Comparison of ENCODE assay signal across 8 cellular contexts in genomic region chr2:73176881-73177644, GRCh38. TPM values are rescaled to one million over a fixed set of nuclear protein-coding genes. Genes with fewer than 3 reads are reported as not detected.
DNase-seq lines count a peak whose midpoint lies in the region; ATAC-seq and TF ChIP-seq lines count a peak whose summit lies in the region.

No MANE protein-coding gene starts in this region.

- intact Hi-C loops in colonic mucosa (cut with DNase I) (loop anchor here (5.0 kb wide), 2 partner anchors 185 to 285 kb away; no protein-coding TSS in a partner anchor), left lung (cut with DNase I) (no loop called here)

- H3K27me3 ChIP-seq in BE2C: peaks cover 31% of the 10 kb centered on the region
- H3K27me3 ChIP-seq in colonic mucosa: peaks cover 18% of the 10 kb centered on the region
- peaks cover 7 to 81% of the 10 kb centered on the region in 2 donors for H3K27me3 ChIP-seq in left lung

- H3K9me3 ChIP-seq in BE2C (no peaks in the 10 kb centered on the region), colonic mucosa (no peaks in the 10 kb centered on the region), left lung (no peaks in the 10 kb centered on the region)

- H3K27ac ChIP-seq in colonic mucosa: peak overlapping the region; percentile 21
- H3K27ac ChIP-seq in left lung: peak overlapping the region; percentile 67 to 71

- ATAC-seq in HG03378 (IDR thresholded peaks at IDR 0.05; ENCODE audit: unreplicated experiment) (peak; percentile 71), left lung (peak; percentile 98)

- H3K36me3 ChIP-seq in BE2C: no peaks in the 10 kb centered on the region
- no peaks in the 10 kb centered on the region for H3K36me3 ChIP-seq in colonic mucosa
- H3K36me3 ChIP-seq in left lung: no peaks in the 10 kb centered on the region

- H3K4me3 ChIP-seq in BE2C (ENCODE audit: low read depth, low read length) (peak overlapping the region; percentile 38), colonic mucosa (peak overlapping the region; percentile 51), left lung (peak overlapping the region; percentile 46 to 56)

- H3K9ac ChIP-seq in colonic mucosa (ENCODE audit: low read depth in 2 of 2, low read length in 2 of 2): peak overlapping the region; percentile 28 to 74

- DNase-seq in BE2C: peak; percentile 85
- peak; percentile 92 for DNase-seq in GM19238 (ENCODE audit: insufficient read length, low spot score)
- DNase-seq in NCI-H460 (ENCODE audit: extremely low read depth, low read depth): peak; percentile 80
- peak; percentile 93 for DNase-seq in activated CD4-positive, alpha-beta T cell treated with anti-CD3 and anti-CD28 coated beads for 48 hours
- DNase-seq in colonic mucosa: peak; percentile 93
- DNase-seq in left lung: peak; percentile 88 to 97
- DNase-seq in stimulated activated CD4-positive, alpha-beta T cell treated with anti-CD3 and anti-CD28 coated beads, Interleukin-2, amount 100 ng/mL, for 24 hours: peak; percentile 93 to 94

- no peaks in the 10 kb centered on the region for H3K4me1 ChIP-seq in BE2C
- H3K4me1 ChIP-seq in colonic mucosa: no peaks in the 10 kb centered on the region
- H3K4me1 ChIP-seq in left lung: peaks cover 21 to 31% of the 10 kb centered on the region in 2 donors

- peak; percentile 58 for TF ChIP-seq CTCF in BE2C (IDR thresholded peaks at IDR 0.05; ENCODE audit: low read depth, low read length)
- TF ChIP-seq CTCF in colonic mucosa (IDR thresholded peaks at IDR 0.05): peak; percentile 99
- TF ChIP-seq CTCF in left lung (IDR thresholded peaks at IDR 0.05): peak; percentile 91 to 95

RNA-seq across cellular contexts. Expression of gene NOTO, which starts 25.3 kb away (rescaled TPM):
- polyA plus RNA-seq in BE2C (2012; ENCODE audit: insufficient read depth, insufficient read length, low read depth): not detected
- not detected in 2 replicates for total RNA-seq in NCI-H460 (2014; rRNA removed; shearing (Covaris generic))
- polyA plus RNA-seq in NCI-H460 (2014; cell fraction: nucleus; rRNA removed): not detected in 2 replicates
- total RNA-seq in colonic mucosa (not detected), left lung (not detected)

RNA-seq across cellular contexts. Expression of gene SMYD5, which starts 37.0 kb away (rescaled TPM):
- polyA plus RNA-seq in BE2C (2012; ENCODE audit: insufficient read depth, insufficient read length, low read depth): 38.6 TPM
- 42.6 and 48.9 TPM in 2 replicates for total RNA-seq in NCI-H460 (2014; rRNA removed; shearing (Covaris generic))
- 54.2 and 63.9 TPM in 2 replicates for polyA plus RNA-seq in NCI-H460 (2014; cell fraction: nucleus; rRNA removed)
- total RNA-seq in colonic mucosa: 10 to 100 TPM in 1 of 2 donors, 1 to 10 TPM in 1; 9.4 to 18.9 TPM
- total RNA-seq in left lung: 10 to 100 TPM; 12.1 to 18.0 TPM

RNA-seq across cellular contexts. Expression of gene PRADC1, which starts 56.0 kb away (rescaled TPM):
- polyA plus RNA-seq in BE2C (2012; ENCODE audit: insufficient read depth, insufficient read length, low read depth): 30.7 TPM
- 6.3 and 10.7 TPM in 2 replicates for total RNA-seq in NCI-H460 (2014; rRNA removed; shearing (Covaris generic))
- polyA plus RNA-seq in NCI-H460 (2014; cell fraction: nucleus; rRNA removed): 22.3 and 26.1 TPM in 2 replicates
- total RNA-seq in colonic mucosa (10 to 100 TPM; 36.2 to 47.5 TPM), left lung (10 to 100 TPM; 23.1 to 23.3 TPM)

RNA-seq across cellular contexts. Expression of gene CCT7, which starts 57.0 kb away (rescaled TPM):
- polyA plus RNA-seq in BE2C (2012; ENCODE audit: insufficient read depth, insufficient read length, low read depth): 345 TPM
- 538 and 560 TPM in 2 replicates for total RNA-seq in NCI-H460 (2014; rRNA removed; shearing (Covaris generic))
- 568 and 795 TPM in 2 replicates for polyA plus RNA-seq in NCI-H460 (2014; cell fraction: nucleus; rRNA removed)
- total RNA-seq in colonic mucosa: 100 to 1,000 TPM; 147 to 353 TPM
- 100 to 1,000 TPM; 177 to 226 TPM for total RNA-seq in left lung

Comparison
In these comparisons a context has a peak if more than half of its experiments do, and no peak if none do; other contexts are left out.
1. Peak in every context shown above with its lines: DNase-seq, ATAC-seq, H3K4me3 ChIP-seq and H3K27ac ChIP-seq.